In genomic region chr12:42039146-42039545, GRCh38 we compare ENCODE assay signal across 12 cellular contexts.
DNase-seq lines count a peak whose midpoint lies in the region.
"Had no signal": no experiment of that assay in that cellular context is flagged by ENCODE, and none has a peak within 500 bp of the region (broad histone marks: within the 10 kb centered on the region; RNA-seq: fewer than 3 reads in every experiment).

No MANE protein-coding gene starts in this region.

- 41 to 44% methylated on average over 5 of the region's 5 CpGs for WGBS in GM23248 (ENCODE audit: low coverage in 1 of 2, low lambda C conversion rate in 2 of 2, missing lambda C conversion rate in 2 of 2), 2 experiments

- no peaks in the 10 kb centered on the region for H3K79me2 ChIP-seq in GM23248 (ENCODE audit: insufficient read depth)

- H3K4me2 ChIP-seq in GM23248 (ENCODE audit: unreplicated experiment): no peak overlapping the region

- H4K20me1 ChIP-seq in GM23248 (ENCODE audit: insufficient read depth): no peaks in the 10 kb centered on the region

- no peaks in the 10 kb centered on the region for H3K4me1 ChIP-seq in GM23248 (ENCODE audit: insufficient read depth)
- H3K4me1 ChIP-seq: Caco-2, heart left ventricle had no signal

- H2AFZ ChIP-seq in GM23248: no peak overlapping the region

- H3F3A ChIP-seq in GM23248 (ENCODE audit: insufficient read depth): no peaks in the 10 kb centered on the region

- no peak overlapping the region for H3K9ac ChIP-seq in GM23248

- H3K27me3 ChIP-seq in GM23248 (replicated peaks; ENCODE audit: insufficient read depth): no peaks in the 10 kb centered on the region
- H3K27me3 ChIP-seq: heart left ventricle had no signal

- in situ Hi-C loops in GM23248 (cut with MboI): no loop called here

- H3K36me3 ChIP-seq in GM23248 (ENCODE audit: low read depth): no peaks in the 10 kb centered on the region
- H3K36me3 ChIP-seq: heart left ventricle had no signal

- H3K9me3 ChIP-seq in GM23248 (ENCODE audit: low read depth): no peaks in the 10 kb centered on the region

- no peak overlapping the region for H3K27ac ChIP-seq in GM23248
- H3K27ac ChIP-seq: heart left ventricle had no signal

- H3K9me2 ChIP-seq in GM23248 (ENCODE audit: insufficient read depth): no peaks in the 10 kb centered on the region

- DNase-seq in GM23248 (peak; percentile 83), NCI-H446 treated with DMSO at 0.1 percent for 48 hours (lab: John Stamatoyannopoulos, UW) (peak; percentile 60), dermis blood vessel endothelial cell (peak; percentile 64), renal cortical epithelial cell (ENCODE audit: low read depth) (peak; percentile 19), hepatic stellate cell (ENCODE audit: low spot score) (no peak)
- DNase-seq in activated T-cell treated with anti-CD3 and anti-CD28 coated beads, Interleukin-2, amount 50 U/mL, for 1 hour: no peak
- no peak for DNase-seq in activated CD4-positive, alpha-beta T cell treated with anti-CD3 and anti-CD28 coated beads, Interleukin-2, amount 50 U/mL, for 4 hours
- DNase-seq: activated gamma-delta T cell; Caco-2; heart left ventricle; stimulated activated CD4-positive, alpha-beta T cell treated with anti-CD3 and anti-CD28 coated beads, Interleukin-2, amount 100 ng/mL, for 48 hours; stimulated activated naive CD8-positive, alpha-beta T cell treated with anti-CD3 and anti-CD28 coated beads, Interleukin-15, Interleukin-2, amounts not matched to agents 100 U/mL and 50 U/mL, for 24 hours had no signal

- no peak overlapping the region for H3K4me3 ChIP-seq in GM23248
- H3K4me3 ChIP-seq: heart left ventricle had no signal

Comparison
In these comparisons a context has a peak if more than half of its experiments do, and no peak if none do; other contexts are left out.
1. DNase-seq: peak in GM23248 (single experiment), NCI-H446 treated with DMSO at 0.1 percent for 48 hours (single experiment), dermis blood vessel endothelial cell (single experiment) and renal cortical epithelial cell (single experiment); none in hepatic stellate cell (single experiment), activated T-cell treated with anti-CD3 and anti-CD28 coated beads, Interleukin-2, amount 50 U/mL, for 1 hour (single experiment) and activated CD4-positive, alpha-beta T cell treated with anti-CD3 and anti-CD28 coated beads, Interleukin-2, amount 50 U/mL, for 4 hours (0 of 2).